ENCODE assay signal across 8 cellular contexts in genomic region chr10:17229016-17229716, GRCh38. TPM values are rescaled to one million over a fixed set of nuclear protein-coding genes. Genes with fewer than 3 reads are reported as not detected.
DNase-seq lines count a peak whose midpoint lies in the region; ATAC-seq and TF ChIP-seq lines count a peak whose summit lies in the region.

No MANE protein-coding gene starts in this region.

- H3K4me3 Mint-ChIP-seq in WTC11, result peak overlapping the region; percentile 93

- peak overlapping the region; percentile 96 to 97 for H3K4me3 ChIP-seq in cardiac fibroblast (replicated peaks in 1 of 2; ENCODE audit: low read depth in 2 of 2, low read length in 2 of 2)

- DNase-seq in NOMO-1 (lab: John Stamatoyannopoulos, UW; ENCODE audit: unreplicated experiment in 2 of 2) (peak; percentile 13 to 17), NOMO-1 treated with dmso at 0.1 percent for 144 hours (lab: John Stamatoyannopoulos, UW; ENCODE audit: unreplicated experiment) (no peak), HT1080 (ENCODE audit: low read depth) (peak; percentile 91), WTC11 (ENCODE audit: low spot score) (peak; percentile 34), cardiac fibroblast (ENCODE audit: low read depth in 2 of 2) (peak; percentile 92 to 97), kidney tubule cell (ENCODE audit: low spot score) (peak; percentile 93), NCI-H187 treated with DMSO at 0.1 percent for 48 hours (lab: John Stamatoyannopoulos, UW) (no peak)
- peak; percentile 79 for DNase-seq in stimulated activated CD4-positive, alpha-beta T cell treated with anti-CD3 and anti-CD28 coated beads, Interleukin-2, amount 100 ng/mL, for 4 hours (ENCODE audit: low read depth)

- peaks cover 8% of the 10 kb centered on the region for H3K36me3 Mint-ChIP-seq in WTC11

- H3K27me3 Mint-ChIP-seq in WTC11 (ENCODE audit: low read depth), result peaks cover 54% of the 10 kb centered on the region

- CTCF ChIA-PET in WTC11 (lab: Charles Lee), result interaction anchor here (0.7 to 2.4 kb wide), 8 partner anchors 16 to 412 kb away, joined by 3 to 20 read pairs (median 5); partner anchors contain the start of genes RSU1 and TRDMT1

- ATAC-seq in WTC11, result peak; percentile 11

- no peak overlapping the region for H3K27ac Mint-ChIP-seq in WTC11

- H3K9me3 Mint-ChIP-seq in WTC11, result no peaks in the 10 kb centered on the region

- TF ChIP-seq CTCF in WTC11 (IDR thresholded peaks at IDR 0.05) (no peak), cardiac fibroblast (IDR thresholded peaks at IDR 0.05; ENCODE audit: low read depth, low read length) (no peak)

- peaks cover 22% of the 10 kb centered on the region for H3K4me1 Mint-ChIP-seq in WTC11

- POLR2A ChIA-PET in WTC11 (lab: Charles Lee), result interaction anchor here (0.9 kb wide), 1 partner anchor 328 kb away, joined by 5 read pairs; no protein-coding TSS in a partner anchor

TF ChIP-seq in WTC11, 78 proteins besides CTCF, POLR2A, EP300 and RAD21 (continues in another document):
- TF ChIP-seq ZNF416 (CRISPR knock-in tag; IDR thresholded peaks at IDR 0.05) (no peak), GRHL2 (CRISPR knock-in tag; IDR thresholded peaks at IDR 0.05; ENCODE audit: insufficient replicate concordance, severe bottlenecking) (no peak), SMAD3 (CRISPR knock-in tag; IDR thresholded peaks at IDR 0.05; ENCODE audit: borderline replicate concordance) (peak; percentile 98), OVOL2 (CRISPR knock-in tag; IDR thresholded peaks at IDR 0.05; ENCODE audit: borderline replicate concordance) (no peak), PRDM15 (CRISPR knock-in tag; IDR thresholded peaks at IDR 0.05) (peak; percentile 59), TEAD4 (CRISPR knock-in tag; IDR thresholded peaks at IDR 0.05) (peak; percentile 93)
- TF ChIP-seq, protein P1, sequence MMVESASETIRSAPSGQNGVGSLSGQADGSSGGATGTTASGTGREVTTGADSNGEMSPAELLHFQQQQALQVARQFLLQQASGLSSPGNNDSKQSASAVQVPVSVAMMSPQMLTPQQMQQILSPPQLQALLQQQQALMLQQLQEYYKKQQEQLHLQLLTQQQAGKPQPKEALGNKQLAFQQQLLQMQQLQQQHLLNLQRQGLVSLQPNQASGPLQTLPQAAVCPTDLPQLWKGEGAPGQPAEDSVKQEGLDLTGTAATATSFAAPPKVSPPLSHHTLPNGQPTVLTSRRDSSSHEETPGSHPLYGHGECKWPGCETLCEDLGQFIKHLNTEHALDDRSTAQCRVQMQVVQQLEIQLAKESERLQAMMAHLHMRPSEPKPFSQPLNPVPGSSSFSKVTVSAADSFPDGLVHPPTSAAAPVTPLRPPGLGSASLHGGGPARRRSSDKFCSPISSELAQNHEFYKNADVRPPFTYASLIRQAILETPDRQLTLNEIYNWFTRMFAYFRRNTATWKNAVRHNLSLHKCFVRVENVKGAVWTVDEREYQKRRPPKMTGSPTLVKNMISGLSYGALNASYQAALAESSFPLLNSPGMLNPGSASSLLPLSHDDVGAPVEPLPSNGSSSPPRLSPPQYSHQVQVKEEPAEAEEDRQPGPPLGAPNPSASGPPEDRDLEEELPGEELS (CRISPR knock-in tag; IDR thresholded peaks at IDR 0.05), result peak; percentile 99
- TF ChIP-seq, protein P2, sequence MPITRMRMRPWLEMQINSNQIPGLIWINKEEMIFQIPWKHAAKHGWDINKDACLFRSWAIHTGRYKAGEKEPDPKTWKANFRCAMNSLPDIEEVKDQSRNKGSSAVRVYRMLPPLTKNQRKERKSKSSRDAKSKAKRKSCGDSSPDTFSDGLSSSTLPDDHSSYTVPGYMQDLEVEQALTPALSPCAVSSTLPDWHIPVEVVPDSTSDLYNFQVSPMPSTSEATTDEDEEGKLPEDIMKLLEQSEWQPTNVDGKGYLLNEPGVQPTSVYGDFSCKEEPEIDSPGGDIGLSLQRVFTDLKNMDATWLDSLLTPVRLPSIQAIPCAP (CRISPR knock-in tag; IDR thresholded peaks at IDR 0.05), result peak; percentile 98
- TF ChIP-seq, protein P3, sequence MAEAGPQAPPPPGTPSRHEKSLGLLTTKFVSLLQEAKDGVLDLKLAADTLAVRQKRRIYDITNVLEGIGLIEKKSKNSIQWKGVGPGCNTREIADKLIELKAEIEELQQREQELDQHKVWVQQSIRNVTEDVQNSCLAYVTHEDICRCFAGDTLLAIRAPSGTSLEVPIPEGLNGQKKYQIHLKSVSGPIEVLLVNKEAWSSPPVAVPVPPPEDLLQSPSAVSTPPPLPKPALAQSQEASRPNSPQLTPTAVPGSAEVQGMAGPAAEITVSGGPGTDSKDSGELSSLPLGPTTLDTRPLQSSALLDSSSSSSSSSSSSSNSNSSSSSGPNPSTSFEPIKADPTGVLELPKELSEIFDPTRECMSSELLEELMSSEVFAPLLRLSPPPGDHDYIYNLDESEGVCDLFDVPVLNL (CRISPR knock-in tag; IDR thresholded peaks at IDR 0.05; ENCODE audit: borderline replicate concordance, low read depth), result peak; percentile 80; the same call in 1 of the 2 replicates
- TF ChIP-seq, protein P4, sequence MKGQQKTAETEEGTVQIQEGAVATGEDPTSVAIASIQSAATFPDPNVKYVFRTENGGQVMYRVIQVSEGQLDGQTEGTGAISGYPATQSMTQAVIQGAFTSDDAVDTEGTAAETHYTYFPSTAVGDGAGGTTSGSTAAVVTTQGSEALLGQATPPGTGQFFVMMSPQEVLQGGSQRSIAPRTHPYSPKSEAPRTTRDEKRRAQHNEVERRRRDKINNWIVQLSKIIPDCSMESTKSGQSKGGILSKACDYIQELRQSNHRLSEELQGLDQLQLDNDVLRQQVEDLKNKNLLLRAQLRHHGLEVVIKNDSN (CRISPR knock-in tag; IDR thresholded peaks at IDR 0.05), result peak; percentile 79
- TF ChIP-seq, protein P5, sequence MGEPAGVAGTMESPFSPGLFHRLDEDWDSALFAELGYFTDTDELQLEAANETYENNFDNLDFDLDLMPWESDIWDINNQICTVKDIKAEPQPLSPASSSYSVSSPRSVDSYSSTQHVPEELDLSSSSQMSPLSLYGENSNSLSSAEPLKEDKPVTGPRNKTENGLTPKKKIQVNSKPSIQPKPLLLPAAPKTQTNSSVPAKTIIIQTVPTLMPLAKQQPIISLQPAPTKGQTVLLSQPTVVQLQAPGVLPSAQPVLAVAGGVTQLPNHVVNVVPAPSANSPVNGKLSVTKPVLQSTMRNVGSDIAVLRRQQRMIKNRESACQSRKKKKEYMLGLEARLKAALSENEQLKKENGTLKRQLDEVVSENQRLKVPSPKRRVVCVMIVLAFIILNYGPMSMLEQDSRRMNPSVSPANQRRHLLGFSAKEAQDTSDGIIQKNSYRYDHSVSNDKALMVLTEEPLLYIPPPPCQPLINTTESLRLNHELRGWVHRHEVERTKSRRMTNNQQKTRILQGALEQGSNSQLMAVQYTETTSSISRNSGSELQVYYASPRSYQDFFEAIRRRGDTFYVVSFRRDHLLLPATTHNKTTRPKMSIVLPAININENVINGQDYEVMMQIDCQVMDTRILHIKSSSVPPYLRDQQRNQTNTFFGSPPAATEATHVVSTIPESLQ (CRISPR knock-in tag; IDR thresholded peaks at IDR 0.05), result peak; percentile 89
- TF ChIP-seq, protein P6, sequence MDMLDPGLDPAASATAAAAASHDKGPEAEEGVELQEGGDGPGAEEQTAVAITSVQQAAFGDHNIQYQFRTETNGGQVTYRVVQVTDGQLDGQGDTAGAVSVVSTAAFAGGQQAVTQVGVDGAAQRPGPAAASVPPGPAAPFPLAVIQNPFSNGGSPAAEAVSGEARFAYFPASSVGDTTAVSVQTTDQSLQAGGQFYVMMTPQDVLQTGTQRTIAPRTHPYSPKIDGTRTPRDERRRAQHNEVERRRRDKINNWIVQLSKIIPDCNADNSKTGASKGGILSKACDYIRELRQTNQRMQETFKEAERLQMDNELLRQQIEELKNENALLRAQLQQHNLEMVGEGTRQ (CRISPR knock-in tag; IDR thresholded peaks at IDR 0.05), result 0 out of 2 replicates have a peak, but pooled peaks have one; percentile 43

RNA-seq across cellular contexts. Expression of gene VIM, which starts 1.1 kb away (rescaled TPM):
- 7,505 and 7,948 TPM in 2 replicates for total RNA-seq in HT1080 (2014; rRNA removed; shearing (Covaris generic))
- polyA plus RNA-seq in HT1080 (2015; cell fraction: cytosol; rRNA removed), result 6,105 and 6,990 TPM in 2 replicates
- 9,396 and 9,476 TPM in 2 replicates for polyA plus RNA-seq in HT1080 (2015; cell fraction: nucleus; rRNA removed)
- 65.0 to 74.1 TPM (median 66.2 TPM) in 3 replicates for total RNA-seq in WTC11 (2021)

RNA-seq across cellular contexts. Expression of gene TRDMT1, which starts 27.7 kb away (rescaled TPM):
- 8.2 and 10.3 TPM in 2 replicates for total RNA-seq in HT1080 (2014; rRNA removed; shearing (Covaris generic))
- polyA plus RNA-seq in HT1080 (2015; cell fraction: cytosol; rRNA removed), result 9.6 and 13.4 TPM in 2 replicates
- 13.4 and 15.8 TPM in 2 replicates for polyA plus RNA-seq in HT1080 (2015; cell fraction: nucleus; rRNA removed)
- total RNA-seq in WTC11 (2021), result 10.6 to 11.7 TPM (median 11.0 TPM) in 3 replicates

Comparison
In these comparisons a context has a peak if more than half of its experiments do, and no peak if none do; other contexts are left out.
1. DNase-seq: peak in NOMO-1 (2 of 2), HT1080 (single experiment), WTC11 (single experiment), cardiac fibroblast (2 of 2), kidney tubule cell (single experiment) and stimulated activated CD4-positive, alpha-beta T cell treated with anti-CD3 and anti-CD28 coated beads, Interleukin-2, amount 100 ng/mL, for 4 hours (single experiment); none in NOMO-1 treated with dmso at 0.1 percent for 144 hours (single experiment) and NCI-H187 treated with DMSO at 0.1 percent for 48 hours (single experiment).
2. RNA of gene VIM, which starts 1.1 kb away (total RNA-seq): 7,505 to 7,948 TPM in HT1080; 65.0 to 74.1 TPM in WTC11; every median in the first group is over 10 times any median in the second.